12 cellular contexts compared by ENCODE assay signal in the genomic region with DNA sequence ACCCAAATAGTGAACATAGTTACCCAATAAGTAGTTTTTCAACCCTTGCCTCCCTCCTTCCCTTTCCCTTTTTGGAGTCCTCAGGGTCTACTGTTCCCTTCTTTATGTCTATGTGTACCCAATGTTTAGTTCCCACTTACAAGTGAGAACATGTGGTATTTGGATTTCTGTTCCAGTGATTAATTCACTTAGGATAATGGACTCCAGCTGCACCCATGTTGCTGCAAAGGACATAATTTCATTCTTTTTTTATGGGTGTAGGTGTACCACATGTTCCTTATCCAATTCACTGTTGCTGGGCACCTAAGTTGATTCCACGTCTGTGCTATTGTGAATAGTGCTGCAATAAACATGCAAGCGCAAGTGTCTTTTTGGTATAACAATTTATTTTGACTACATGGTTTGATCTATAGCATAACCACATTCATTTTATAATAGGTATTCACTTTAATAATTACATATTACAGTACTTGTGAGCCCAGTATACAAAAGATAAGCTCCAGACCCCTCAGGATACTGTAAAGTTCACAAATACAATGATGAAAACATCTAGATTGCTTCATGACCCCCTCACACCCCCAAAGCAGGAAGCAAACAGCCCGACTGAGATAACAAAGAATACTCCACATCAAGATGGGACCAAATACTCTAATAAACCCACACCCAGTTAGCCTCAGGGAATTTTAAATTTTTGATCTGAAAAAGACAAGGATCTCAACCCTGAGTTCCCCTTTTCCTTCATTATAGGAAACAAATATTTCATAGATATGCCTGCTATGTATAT. TPM values are rescaled to one million over a fixed set of nuclear protein-coding genes. Genes with fewer than 3 reads are reported as not detected.
DNase-seq lines count a peak whose midpoint lies in the region; ATAC-seq, FAIRE-seq and TF ChIP-seq lines count a peak whose summit lies in the region.
"Had no signal": no experiment of that assay in that cellular context is flagged by ENCODE, and none has a peak within 500 bp of the region (broad histone marks: within the 10 kb centered on the region; RNA-seq: fewer than 3 reads in every experiment).

No MANE protein-coding gene starts in this region.

- no peak overlapping the region for H3K23ac ChIP-seq in mesenchymal stem cell (ENCODE audit: low read length in 2 of 2)

- H3K4me3 ChIP-seq in SK-N-MC = no peak overlapping the region
- no peak overlapping the region for H3K4me3 ChIP-seq in mesenchymal stem cell (ENCODE audit: insufficient read depth in 1 of 2, low read depth in 1 of 2, low read length in 2 of 2)
- H3K4me3 ChIP-seq in lower lobe of right lung = no peak overlapping the region
- H3K4me3 ChIP-seq: transverse colon had no signal

- H3K27ac ChIP-seq in SK-N-MC (peak overlapping the region; percentile 11; the same call in 1 of the 2 replicates), mesenchymal stem cell (ENCODE audit: low read length, poor library complexity, severe bottlenecking) (no peak overlapping the region), lower lobe of right lung (no peak overlapping the region)
- H3K27ac ChIP-seq: transverse colon had no signal

- peaks cover 11% of the 10 kb centered on the region for H3K36me3 Mint-ChIP-seq in memory B cell

- no peak overlapping the region for H3K4ac ChIP-seq in mesenchymal stem cell (ENCODE audit: low read depth in 1 of 2, low read length in 2 of 2)

- no peaks in the 10 kb centered on the region for H3K27me3 Mint-ChIP-seq in memory B cell

- no peak for TF ChIP-seq POLR2A in H54 (IDR thresholded peaks at IDR 0.05; ENCODE audit: low read depth, low read length)

- H3K9me3 ChIP-seq in SK-N-MC (ENCODE audit: low read depth, low read length) (no peaks in the 10 kb centered on the region), mesenchymal stem cell (ENCODE audit: control insufficient read depth, low read length) (no peaks in the 10 kb centered on the region), lower lobe of right lung (no peaks in the 10 kb centered on the region)
- H3K9me3 ChIP-seq: transverse colon had no signal

- DNase-seq in NCI-H2171 treated with DMSO at 0.1 percent for 48 hours (lab: John Stamatoyannopoulos, UW) (peak; percentile 74), NCI-H2171 (lab: John Stamatoyannopoulos, UW) (no peak), H54 (ENCODE audit: insufficient read length, low spot score) (no peak), SK-N-MC (ENCODE audit: low read depth, low spot score) (no peak), memory B cell (ENCODE audit: low spot score in 2 of 2) (no peak), mesenchymal stem cell (no peak), lower lobe of right lung (no peak)
- DNase-seq: DMS79 treated with DMSO at 0.1 percent for 48 hours, midbrain, NCI-H1092, transverse colon had no signal

- H3K27ac Mint-ChIP-seq in memory B cell = peak overlapping the region; percentile 41

- no peak overlapping the region for H2BK15ac ChIP-seq in mesenchymal stem cell (ENCODE audit: low read depth, poor library complexity, severe bottlenecking)

- intact Hi-C loops in lower lobe of right lung (cut with DNase I) = no loop called here

- H3K18ac ChIP-seq in mesenchymal stem cell (ENCODE audit: low read depth in 1 of 2, low read length in 2 of 2) = no peak overlapping the region

- H3K79me1 ChIP-seq in mesenchymal stem cell (replicated peaks; ENCODE audit: low read length, poor library complexity, severe bottlenecking) = no peaks in the 10 kb centered on the region

- H2BK120ac ChIP-seq in mesenchymal stem cell (ENCODE audit: low read depth, low read length) = no peak overlapping the region

- FAIRE-seq in H54 (lab: Jason Lieb, UNC) = peak; percentile 6

- H3K4me2 ChIP-seq in mesenchymal stem cell (ENCODE audit: low read length, poor library complexity, severe bottlenecking) = no peak overlapping the region

- H2BK5ac ChIP-seq in mesenchymal stem cell (ENCODE audit: low read depth, low read length, poor library complexity, severe bottlenecking) = no peak overlapping the region

- H4K91ac ChIP-seq in mesenchymal stem cell (ENCODE audit: low read length) = no peak overlapping the region

- no peaks in the 10 kb centered on the region for H3K9me3 Mint-ChIP-seq in memory B cell

- ATAC-seq in memory B cell (ENCODE audit: low read depth) (no peak), GM18870 (IDR thresholded peaks at IDR 0.05; ENCODE audit: unreplicated experiment) (no peak), lower lobe of right lung (no peak)

- H3K36me3 ChIP-seq in SK-N-MC (ENCODE audit: insufficient read depth, low read length) (peaks cover 62% of the 10 kb centered on the region), mesenchymal stem cell (ENCODE audit: control insufficient read depth in 1 of 2, insufficient read depth in 2 of 2, low read depth in 1 of 2, low read length in 2 of 2) (peaks cover 10 to 28% of the 10 kb centered on the region in 2 experiments), lower lobe of right lung (peaks cover 6% of the 10 kb centered on the region)
- H3K36me3 ChIP-seq: transverse colon had no signal

- H2BK12ac ChIP-seq in mesenchymal stem cell (ENCODE audit: low read length in 2 of 2) = no peak overlapping the region

- no peak overlapping the region for H4K8ac ChIP-seq in mesenchymal stem cell (ENCODE audit: low read length)

- H2AK5ac ChIP-seq in mesenchymal stem cell (ENCODE audit: low read length, severe bottlenecking) = no peak overlapping the region

- no peak overlapping the region for H3K14ac ChIP-seq in mesenchymal stem cell (ENCODE audit: low read length in 2 of 2)

- no peak overlapping the region for H3K4me3 Mint-ChIP-seq in memory B cell

- no peak overlapping the region for H3K9ac ChIP-seq in SK-N-MC (ENCODE audit: insufficient read length)
- H3K9ac ChIP-seq in mesenchymal stem cell (ENCODE audit: low read length) = no peak overlapping the region

- H3K27me3 ChIP-seq in mesenchymal stem cell (ENCODE audit: control insufficient read depth in 1 of 2, insufficient read depth in 1 of 2, low read length in 2 of 2) = no peaks in the 10 kb centered on the region
- H3K27me3 ChIP-seq in lower lobe of right lung (ENCODE audit: low read depth) = no peaks in the 10 kb centered on the region
- H3K27me3 ChIP-seq: transverse colon had no signal

- H2AFZ ChIP-seq in mesenchymal stem cell (ENCODE audit: low read depth, low read length) = no peak overlapping the region

- WGBS in mesenchymal stem cell = 95% methylated on average over 2 of the region's 3 CpGs

- H3K4me1 Mint-ChIP-seq in memory B cell = peaks cover 29% of the 10 kb centered on the region

- no peak for TF ChIP-seq CTCF in lower lobe of right lung (IDR thresholded peaks at IDR 0.05)

- H3K4me1 ChIP-seq in mesenchymal stem cell (ENCODE audit: control insufficient read depth, insufficient read depth, low read depth, low read length) (peaks cover 3% of the 10 kb centered on the region), lower lobe of right lung (peaks cover 61% of the 10 kb centered on the region)

RNA-seq across cellular contexts. Expression of a gene that starts 45.3 kb away (rescaled TPM):
- 40.3 TPM for polyA plus RNA-seq in mesenchymal stem cell (2013, experiment 1 of 2)
- 38.7 TPM for polyA plus RNA-seq in mesenchymal stem cell (2013, experiment 2 of 2)
- total RNA-seq in lower lobe of right lung = 121 TPM
